Comparison of ENCODE assay signal across 24 cellular contexts in genomic region chr22:30902496-30903357, GRCh38.
DNase-seq lines count a peak whose midpoint lies in the region; ATAC-seq, FAIRE-seq and TF ChIP-seq lines count a peak whose summit lies in the region.
"Had no signal": no experiment of that assay in that cellular context is flagged by ENCODE, and none has a peak within 500 bp of the region (broad histone marks: within the 10 kb centered on the region; RNA-seq: fewer than 3 reads in every experiment).

No MANE protein-coding gene starts in this region.

- H3K36me3 Mint-ChIP-seq in GM23338 (ENCODE audit: low read depth) = peaks cover 54% of the 10 kb centered on the region

- no peaks in the 10 kb centered on the region for H3F3A ChIP-seq in GM23338 (replicated peaks; ENCODE audit: low read depth)

- H2AFZ ChIP-seq in GM23338 = no peak overlapping the region

- no peak for FAIRE-seq in D721Med (lab: Jason Lieb, UNC)
- FAIRE-seq: endothelial cell of umbilical vein, small intestine had no signal

- H3K36me3 ChIP-seq in heart right ventricle (peaks cover 0 to 49% (median 6%) of the 10 kb centered on the region in 9 donors), Peyer's patch (no peaks in the 10 kb centered on the region), GM23338 (ENCODE audit: insufficient read depth) (peaks cover 12% of the 10 kb centered on the region; the same call in 1 of the 2 replicates), ovary (no peaks in the 10 kb centered on the region)
- H3K36me3 ChIP-seq: SJSA1 had no signal

- H4K20me1 ChIP-seq in GM23338 (replicated peaks; ENCODE audit: insufficient read depth) = no peaks in the 10 kb centered on the region

- H3K4me1 Mint-ChIP-seq in GM23338 = no peaks in the 10 kb centered on the region
- H3K4me1 Mint-ChIP-seq: brain, neural crest cell, WTC11 had no signal

- 73 to 77% methylated on average over 16 of the region's 16 CpGs for WGBS in heart right ventricle, 2 donors
- WGBS in ovary, 3 donors = 55 to 61% (median 55%) methylated on average over 16 of the region's 16 CpGs

- intact Hi-C loops in cardiac septum (cut with DNase I) (no loop called here), heart right ventricle (cut with DNase I) (loop anchor here in 2 of 10 donors (5.0 to 10.0 kb wide), 2 partner anchors 130 to 258 kb away; no protein-coding TSS in a partner anchor), ovary (cut with DNase I) (no loop called here)

- H3K79me2 ChIP-seq in GM23338 (replicated peaks; ENCODE audit: insufficient read depth) = no peaks in the 10 kb centered on the region

- no peak for TF ChIP-seq POLR2A in Peyer's patch (IDR thresholded peaks at IDR 0.05)
- TF ChIP-seq POLR2A in ovary (IDR thresholded peaks at IDR 0.05) = no peak

- no peaks in the 10 kb centered on the region for H3K27me3 ChIP-seq in heart right ventricle
- H3K27me3 ChIP-seq in Peyer's patch = no peaks in the 10 kb centered on the region
- no peaks in the 10 kb centered on the region for H3K27me3 ChIP-seq in GM23338 (ENCODE audit: insufficient read depth)
- no peaks in the 10 kb centered on the region for H3K27me3 ChIP-seq in ovary
- H3K27me3 ChIP-seq: SJSA1, vagina had no signal

- H3K27me3 Mint-ChIP-seq in GM23338 (ENCODE audit: insufficient read depth, low read depth, poor library complexity) = peaks cover 2% of the 10 kb centered on the region
- H3K27me3 Mint-ChIP-seq: activated CD8-positive, alpha-beta T cell treated with anti-CD3 and anti-CD28 coated beads for 36 hours; activated naive CD8-positive, alpha-beta T cell; brain had no signal

- TF ChIP-seq EP300 in ovary (IDR thresholded peaks at IDR 0.05) = no peak

- DNase-seq in cardiac septum (ENCODE audit: low spot score) = peak; percentile 50
- DNase-seq in heart right ventricle = no peak
- DNase-seq in Peyer's patch = peak in 2 of 3 donors; percentile 24 to 44
- DNase-seq in iPS-NIHi7 (ENCODE audit: extremely low spot score) = peak; percentile 5
- DNase-seq in GM23338 (ENCODE audit: low spot score) = no peak
- DNase-seq in EL = no peak
- no peak for DNase-seq in D721Med (ENCODE audit: insufficient read length, low spot score)
- DNase-seq in ovary = no peak
- DNase-seq: activated CD8-positive, alpha-beta T cell treated with anti-CD3 and anti-CD28 coated beads for 36 hours; cortex of kidney; foreskin fibroblast; GOT3; midbrain; NCI-H1436 treated with DMSO at 0.1 percent for 48 hours; NCI-H774; small intestine; stimulated activated CD4-positive, alpha-beta T cell treated with anti-CD3 and anti-CD28 coated beads, Interleukin-4, amount 100 ng/mL, for 1 hour had no signal

- no peak for TF ChIP-seq CTCF in heart right ventricle (IDR thresholded peaks at IDR 0.05)
- TF ChIP-seq CTCF in Peyer's patch (IDR thresholded peaks at IDR 0.05) = no peak
- no peak for TF ChIP-seq CTCF in GM23338 (conservative IDR thresholded peaks at IDR 0.05; ENCODE audit: low read depth in 2 of 2)
- TF ChIP-seq CTCF in D721Med (IDR thresholded peaks at IDR 0.05; ENCODE audit: insufficient read depth, missing control alignments) = no peak
- TF ChIP-seq CTCF in ovary (IDR thresholded peaks at IDR 0.05) = no peak

- peaks cover 0 to 33% (median 13%) of the 10 kb centered on the region in 11 donors for H3K9me3 ChIP-seq in heart right ventricle
- no peaks in the 10 kb centered on the region for H3K9me3 ChIP-seq in Peyer's patch
- no peaks in the 10 kb centered on the region for H3K9me3 ChIP-seq in ovary
- H3K9me3 ChIP-seq: SJSA1 had no signal

- H3K4me3 Mint-ChIP-seq in GM23338 = no peak overlapping the region
- H3K4me3 Mint-ChIP-seq: activated CD8-positive, alpha-beta T cell treated with anti-CD3 and anti-CD28 coated beads for 36 hours; activated naive CD8-positive, alpha-beta T cell; brain; neural crest cell; WTC11 had no signal

- H3K9me3 Mint-ChIP-seq in GM23338 = peaks cover 3% of the 10 kb centered on the region; the same call in 1 of the 3 replicates
- H3K9me3 Mint-ChIP-seq: WTC11 had no signal

- H3K9me2 ChIP-seq in GM23338 (ENCODE audit: insufficient read depth) = no peaks in the 10 kb centered on the region

- H3K4me1 ChIP-seq in heart right ventricle (no peaks in the 10 kb centered on the region), Peyer's patch (no peaks in the 10 kb centered on the region), GM23338 (ENCODE audit: insufficient read depth) (no peaks in the 10 kb centered on the region), ovary (ENCODE audit: insufficient read depth) (no peaks in the 10 kb centered on the region)
- H3K4me1 ChIP-seq: SJSA1, vagina had no signal

- no peak overlapping the region for H3K27ac ChIP-seq in heart right ventricle
- H3K27ac ChIP-seq in Peyer's patch = no peak overlapping the region
- H3K27ac ChIP-seq in GM23338 (ENCODE audit: low read depth) = no peak overlapping the region
- H3K27ac ChIP-seq in ovary = no peak overlapping the region
- H3K27ac ChIP-seq: SJSA1, vagina had no signal

- H3K4me2 ChIP-seq in GM23338 = no peak overlapping the region

- no peak overlapping the region for H3K27ac Mint-ChIP-seq in GM23338
- H3K27ac Mint-ChIP-seq: activated CD8-positive, alpha-beta T cell treated with anti-CD3 and anti-CD28 coated beads for 36 hours; activated naive CD8-positive, alpha-beta T cell; brain; WTC11 had no signal

- no peak overlapping the region for H3K4me3 ChIP-seq in heart right ventricle
- no peak overlapping the region for H3K4me3 ChIP-seq in Peyer's patch
- no peak overlapping the region for H3K4me3 ChIP-seq in GM23338
- H3K4me3 ChIP-seq in ovary = no peak overlapping the region
- H3K4me3 ChIP-seq: SJSA1, vagina had no signal

- no peak for ATAC-seq in heart right ventricle
- ATAC-seq in GM23338 = no peak
- ATAC-seq: activated CD8-positive, alpha-beta T cell treated with anti-CD3 and anti-CD28 coated beads for 36 hours; WTC11 had no signal

TF ChIP-seq in GM23338, 12 proteins besides CTCF, POLR2A, EP300 and RAD21:
- TF ChIP-seq STAT1 (IDR thresholded peaks at IDR 0.05; ENCODE audit: unreplicated experiment) (no peak), EZH2 (IDR thresholded peaks at IDR 0.05; ENCODE audit: low read depth, unreplicated experiment) (no peak), CREB1 (CRISPR knock-in tag; IDR thresholded peaks at IDR 0.05; ENCODE audit: low read depth) (no peak)

Comparison
In these comparisons a context has a peak if more than half of its experiments do, and no peak if none do; other contexts are left out.
1. DNase-seq: peak in cardiac septum (single experiment), Peyer's patch (2 of 3) and iPS-NIHi7 (single experiment); none in heart right ventricle (0 of 2), GM23338 (single experiment), EL (single experiment), D721Med (single experiment) and ovary (0 of 5).